Comparison of ENCODE assay signal across 8 cellular contexts in the genomic region with DNA sequence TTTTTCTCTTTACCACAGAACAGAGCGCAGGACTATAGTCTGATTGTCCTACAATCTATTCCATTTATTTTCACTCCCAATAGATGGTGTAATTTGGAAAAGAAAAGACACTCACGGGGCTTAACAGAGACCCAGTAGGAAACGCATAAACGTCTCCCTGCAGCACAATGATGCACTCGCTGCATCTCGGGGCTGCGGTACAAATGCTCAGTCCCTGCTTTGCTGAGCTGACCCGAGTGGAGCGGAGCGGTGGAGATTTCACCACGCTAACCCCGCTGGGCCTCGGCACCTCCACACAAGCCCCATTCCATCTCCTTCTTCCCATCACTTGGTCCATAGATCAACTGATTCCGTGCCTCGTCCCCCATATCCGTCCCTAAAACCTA. TPM values are rescaled to one million over a fixed set of nuclear protein-coding genes. Genes with fewer than 3 reads are reported as not detected.
A peak's percentile ranks its signal among the peaks of the same experiment; 100 is the strongest.
DNase-seq lines count a peak whose midpoint lies in the region; ATAC-seq and TF ChIP-seq lines count a peak whose summit lies in the region.

No MANE protein-coding gene starts in this region.

- ATAC-seq in left lobe of liver = no peak
- ATAC-seq in HG02678 (IDR thresholded peaks at IDR 0.05; ENCODE audit: unreplicated experiment) = no peak

- no peaks in the 10 kb centered on the region for H3K36me3 ChIP-seq in right atrium auricular region
- H3K36me3 ChIP-seq in vagina = no peaks in the 10 kb centered on the region

- intact Hi-C loops in cardiac septum (cut with DNase I) (no loop called here), vagina (cut with DNase I) (no loop called here)

- H3K36me3 Mint-ChIP-seq in mesothelial cell of epicardium = no peaks in the 10 kb centered on the region

- H3K4me3 ChIP-seq in right atrium auricular region (peak overlapping the region; percentile 68 to 71), vagina (peak overlapping the region; percentile 58 to 70)

- TF ChIP-seq POLR2A in vagina (IDR thresholded peaks at IDR 0.05) = no peak
- no peak for TF ChIP-seq POLR2A in erythroblast (IDR thresholded peaks at IDR 0.05; ENCODE audit: low read length)

- H3K4me1 ChIP-seq in right atrium auricular region (peaks cover 0 to 20% of the 10 kb centered on the region in 2 donors), vagina (peaks cover 18% of the 10 kb centered on the region)

- peaks cover 9% of the 10 kb centered on the region for H3K4me1 Mint-ChIP-seq in mesothelial cell of epicardium

- no peaks in the 10 kb centered on the region for H3K27me3 ChIP-seq in right atrium auricular region
- no peaks in the 10 kb centered on the region for H3K27me3 ChIP-seq in vagina

- TF ChIP-seq CTCF in right atrium auricular region (IDR thresholded peaks at IDR 0.05) (no peak), mesothelial cell of epicardium (IDR thresholded peaks at IDR 0.05; ENCODE audit: unreplicated experiment) (no peak), vagina (IDR thresholded peaks at IDR 0.05) (no peak)

- H3K4me3 Mint-ChIP-seq in mesothelial cell of epicardium = peak overlapping the region; percentile 73

- H3K9me3 ChIP-seq in right atrium auricular region (no peaks in the 10 kb centered on the region), vagina (no peaks in the 10 kb centered on the region)

- H3K27ac ChIP-seq in right atrium auricular region = peak overlapping the region; percentile 86 to 89
- peak overlapping the region; percentile 82 for H3K27ac ChIP-seq in vagina

- no peak for DNase-seq in right atrium auricular region (ENCODE audit: low spot score)
- no peak for DNase-seq in cardiac septum (ENCODE audit: low spot score)
- peak; percentile 53 for DNase-seq in cerebellar cortex (ENCODE audit: low spot score)
- DNase-seq in mesothelial cell of epicardium (ENCODE audit: low spot score in 2 of 2, unreplicated experiment in 2 of 2) = no peak
- no peak for DNase-seq in vagina (ENCODE audit: extremely low spot score in 2 of 2)
- DNase-seq in left lobe of liver (ENCODE audit: low spot score) = no peak
- DNase-seq in erythroblast (lab: John Stamatoyannopoulos, UW) = no peak

- no peaks in the 10 kb centered on the region for H3K9me3 Mint-ChIP-seq in mesothelial cell of epicardium

- H3K27me3 Mint-ChIP-seq in mesothelial cell of epicardium (ENCODE audit: low read depth) = peaks cover 42% of the 10 kb centered on the region

- no peak overlapping the region for H3K27ac Mint-ChIP-seq in mesothelial cell of epicardium

RNA-seq across cellular contexts. Expression of a gene that starts 1.5 kb away (rescaled TPM):
- 10 to 100 TPM; 70.0 to 72.6 TPM for total RNA-seq in right atrium auricular region
- total RNA-seq in cardiac septum = 35.3 TPM
- total RNA-seq in mesothelial cell of epicardium = 12.0 to 14.0 TPM (median 12.8 TPM) in 3 replicates
- total RNA-seq in vagina = 33.4 TPM
- 4.7 TPM for total RNA-seq in left lobe of liver
